ENCODE assay signal across 8 cellular contexts in the genomic region with DNA sequence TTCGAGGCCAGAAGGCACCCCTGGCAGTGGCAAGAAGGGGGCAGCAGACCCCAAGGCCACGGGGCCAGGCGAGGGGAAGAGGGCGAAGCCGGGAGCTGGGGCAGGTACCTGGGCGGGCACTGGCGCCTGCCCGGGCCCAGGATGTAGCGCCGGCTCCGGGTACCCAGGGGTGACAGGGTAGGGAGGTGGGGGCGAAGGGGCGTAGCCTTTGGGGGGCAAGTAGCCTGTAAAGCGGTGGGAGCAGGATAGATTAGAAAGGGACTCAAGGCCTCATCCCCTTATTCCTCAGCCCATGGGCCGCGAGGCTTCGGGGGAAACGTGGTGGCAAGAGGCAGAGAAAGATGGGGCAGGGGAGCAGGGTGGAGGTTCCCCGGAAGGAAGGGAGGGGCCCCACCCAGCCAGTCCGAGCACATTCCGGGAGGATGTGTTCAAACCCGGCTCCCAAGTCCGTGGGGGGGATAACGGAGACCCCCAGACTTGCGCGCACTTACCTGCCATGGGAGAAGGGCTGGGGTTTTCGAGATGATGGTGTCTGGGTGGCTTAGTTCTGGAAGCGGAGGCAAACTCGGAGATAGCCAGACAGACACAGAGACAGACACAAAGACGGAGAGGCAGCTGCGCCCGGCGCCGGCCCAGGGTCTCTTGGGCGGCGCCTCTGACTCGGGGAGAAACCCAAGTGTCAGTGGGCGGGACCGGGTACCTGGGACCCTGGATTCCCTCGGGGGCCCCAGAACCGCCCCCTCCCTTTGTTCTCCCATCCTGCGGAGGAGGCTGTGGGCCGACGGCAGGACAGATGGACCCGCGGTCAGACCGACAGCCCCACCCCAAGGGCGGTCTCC.
DNase-seq lines count a peak whose midpoint lies in the region; ATAC-seq lines count a peak whose summit lies in the region.

No MANE protein-coding gene starts in this region.

- DNase-seq in RPMI8226 = peak; percentile 46
- peak; percentile 39 for DNase-seq in astrocyte of the hippocampus (ENCODE audit: low read depth, low spot score)
- DNase-seq in islet precursor cell = peak; percentile 68
- peak; percentile 58 for DNase-seq in stimulated activated CD4-positive, alpha-beta T cell treated with anti-CD3 and anti-CD28 coated beads, Interleukin-4, amount 100 ng/mL, for 24 hours
- DNase-seq in superior temporal gyrus (ENCODE audit: extremely low spot score) = no peak

- peak overlapping the region; percentile 75 for H3K27ac ChIP-seq in ACC112 (ENCODE audit: low read depth, low read length)

- peaks cover 10% of the 10 kb centered on the region; the same call in 1 of the 2 replicates for H3K36me3 ChIP-seq in ACC112 (ENCODE audit: insufficient read depth, low read length)

- H3K4me3 ChIP-seq in ACC112 (ENCODE audit: low read depth, low read length) = peak overlapping the region; percentile 89

- peaks cover 5% of the 10 kb centered on the region for H3K79me2 ChIP-seq in ACC112 (ENCODE audit: control insufficient read depth, insufficient read depth, low read length, unreplicated experiment)

- H3K4me1 ChIP-seq in ACC112 (ENCODE audit: control insufficient read depth, insufficient read depth, low read length, unreplicated experiment) = peaks cover 4% of the 10 kb centered on the region

- ATAC-seq in GM18858 (IDR thresholded peaks at IDR 0.05; ENCODE audit: unreplicated experiment) (peak; percentile 14), HG03097 (IDR thresholded peaks at IDR 0.05; ENCODE audit: low FRiP score, unreplicated experiment) (peak; percentile 27)

- H3K27me3 ChIP-seq in ACC112 (ENCODE audit: insufficient read depth, low read length) = no peaks in the 10 kb centered on the region

- peak overlapping the region; percentile 76 for H2AFZ ChIP-seq in ACC112 (ENCODE audit: low read length, unreplicated experiment)
